Comparison of ENCODE assay signal across 6 cellular contexts in genomic region chr17:4938670-4939553, GRCh38. TPM values are rescaled to one million over a fixed set of nuclear protein-coding genes. Genes with fewer than 3 reads are reported as not detected.
DNase-seq lines count a peak whose midpoint lies in the region; ATAC-seq lines count a peak whose summit lies in the region.

No MANE protein-coding gene starts in this region.

- H3K36me3 ChIP-seq in CD4-positive, alpha-beta memory T cell (ENCODE audit: insufficient read depth, low read length), result peaks cover 26% of the 10 kb centered on the region
- peaks cover 7% of the 10 kb centered on the region for H3K36me3 ChIP-seq in SJCRH30

- H3K4me3 ChIP-seq in CD4-positive, alpha-beta memory T cell (ENCODE audit: low read length in 2 of 2), result peak overlapping the region; percentile 89 to 99
- peak overlapping the region; percentile 67 for H3K4me3 ChIP-seq in SJCRH30

- peaks cover 41 to 69% (median 53%) of the 10 kb centered on the region in 4 donors for H3K4me1 Mint-ChIP-seq in CD4-positive, alpha-beta memory T cell

- no peaks in the 10 kb centered on the region for H3K27me3 ChIP-seq in CD4-positive, alpha-beta memory T cell (ENCODE audit: insufficient read depth, low read length)
- no peaks in the 10 kb centered on the region for H3K27me3 ChIP-seq in SJCRH30

- ATAC-seq in HG02884 (IDR thresholded peaks at IDR 0.05; ENCODE audit: unreplicated experiment), result no peak

- H3K9me3 ChIP-seq in CD4-positive, alpha-beta memory T cell (ENCODE audit: control insufficient read depth in 1 of 2, low read length in 2 of 2), result no peaks in the 10 kb centered on the region
- H3K9me3 ChIP-seq in SJCRH30 (replicated peaks), result no peaks in the 10 kb centered on the region

- H3K27me3 Mint-ChIP-seq in CD4-positive, alpha-beta memory T cell, result no peaks in the 10 kb centered on the region

- DNase-seq in CD4-positive, alpha-beta memory T cell, result no peak
- DNase-seq in SJCRH30, result no peak
- DNase-seq in iris pigment epithelial cell (ENCODE audit: low read depth), result peak; percentile 22
- DNase-seq in posterior vena cava (ENCODE audit: low spot score), result no peak
- DNase-seq in 8988T, result no peak

- peaks cover 0 to 2% (median 0%) of the 10 kb centered on the region in 8 donors for H3K9me3 Mint-ChIP-seq in CD4-positive, alpha-beta memory T cell

- peaks cover 54% of the 10 kb centered on the region for H3K4me1 ChIP-seq in CD4-positive, alpha-beta memory T cell (ENCODE audit: insufficient read depth, low read length)
- H3K4me1 ChIP-seq in SJCRH30, result no peaks in the 10 kb centered on the region; the same call in 1 of the 2 replicates

- peaks cover 23 to 42% of the 10 kb centered on the region in 2 donors for H3K36me3 Mint-ChIP-seq in CD4-positive, alpha-beta memory T cell

- H3K27ac Mint-ChIP-seq in CD4-positive, alpha-beta memory T cell, result peak overlapping the region; percentile 89 to 99 (median 92)

- peak overlapping the region; percentile 81 for H3K27ac ChIP-seq in CD4-positive, alpha-beta memory T cell (ENCODE audit: low read depth, low read length)
- peak overlapping the region; percentile 90 for H3K27ac ChIP-seq in SJCRH30

- CTCF ChIA-PET in CD4-positive, alpha-beta memory T cell (lab: Charles Lee; ENCODE audit: partially characterized antibody), result interaction anchor here (1.3 to 3.1 kb wide), 9 partner anchors 19 to 149 kb away, joined by 3 to 19 read pairs (median 5); partner anchors contain the start of genes CAMTA2, CHRNE and SPAG7

- POLR2A ChIA-PET in CD4-positive, alpha-beta memory T cell (lab: Charles Lee; ENCODE audit: partially characterized antibody), result interaction anchor here (0.8 to 25.3 kb wide), 15 partner anchors 11 to 795 kb away, joined by 3 to 973 read pairs (median 10); partner anchors contain the start of genes ARRB2, C17orf107, CAMTA2 and CHRNE

- intact Hi-C loops in CD4-positive, alpha-beta memory T cell (cut with micrococcal nuclease), result no loop called here
- intact Hi-C loops in posterior vena cava (cut with DNase I), result no loop called here

- H3K4me3 Mint-ChIP-seq in CD4-positive, alpha-beta memory T cell, result peak overlapping the region; percentile 91 to 100 (median 97)

RNA-seq across cellular contexts. Expression of gene SLC25A11, which starts 0.9 kb away (rescaled TPM):
- 10 to 100 TPM; 43.5 to 49.5 TPM for total RNA-seq in CD4-positive, alpha-beta memory T cell
- polyA plus RNA-seq in CD4-positive, alpha-beta memory T cell, result 100 to 1,000 TPM in 1 of 2 donors, 10 to 100 TPM in 1; 55.1 to 101 TPM
- 43.9 and 45.3 TPM in 2 replicates for total RNA-seq in SJCRH30 (2014; rRNA removed; shearing (Covaris generic))
- total RNA-seq in posterior vena cava, result 10 to 100 TPM; 33.0 to 43.7 TPM

RNA-seq across cellular contexts. Expression of gene RNF167, which starts 1.2 kb away (rescaled TPM):
- total RNA-seq in CD4-positive, alpha-beta memory T cell, result 100 to 1,000 TPM; 154 to 172 TPM
- polyA plus RNA-seq in CD4-positive, alpha-beta memory T cell, result 10 to 100 TPM; 52.4 to 61.5 TPM
- 35.7 and 38.7 TPM in 2 replicates for total RNA-seq in SJCRH30 (2014; rRNA removed; shearing (Covaris generic))
- total RNA-seq in posterior vena cava, result 10 to 100 TPM; 62.7 to 77.3 TPM

RNA-seq across cellular contexts. Expression of gene GP1BA, which starts 6.8 kb away (rescaled TPM):
- total RNA-seq in CD4-positive, alpha-beta memory T cell, result not detected
- not detected for polyA plus RNA-seq in CD4-positive, alpha-beta memory T cell
- not detected in 2 replicates for total RNA-seq in SJCRH30 (2014; rRNA removed; shearing (Covaris generic))
- not detected for total RNA-seq in posterior vena cava

RNA-seq across cellular contexts. Expression of gene PFN1, which starts 9.4 kb away (rescaled TPM):
- 100 to 1,000 TPM; 560 to 585 TPM for total RNA-seq in CD4-positive, alpha-beta memory T cell
- 1,000 to 10,000 TPM; 2,226 to 2,605 TPM for polyA plus RNA-seq in CD4-positive, alpha-beta memory T cell
- total RNA-seq in SJCRH30 (2014; rRNA removed; shearing (Covaris generic)), result 1,061 and 1,115 TPM in 2 replicates
- total RNA-seq in posterior vena cava, result 100 to 1,000 TPM; 582 to 588 TPM

RNA-seq across cellular contexts. Expression of gene ENO3, which starts 12.0 kb away (rescaled TPM):
- total RNA-seq in CD4-positive, alpha-beta memory T cell, result 10 to 100 TPM; 16.2 to 21.8 TPM
- 1 to 10 TPM; 1.5 to 2.4 TPM for polyA plus RNA-seq in CD4-positive, alpha-beta memory T cell
- total RNA-seq in SJCRH30 (2014; rRNA removed; shearing (Covaris generic)), result 124 and 129 TPM in 2 replicates
- 1 to 10 TPM; 3.2 to 4.3 TPM for total RNA-seq in posterior vena cava
